ENCODE assay signal across 2 cellular contexts in the genomic region with DNA sequence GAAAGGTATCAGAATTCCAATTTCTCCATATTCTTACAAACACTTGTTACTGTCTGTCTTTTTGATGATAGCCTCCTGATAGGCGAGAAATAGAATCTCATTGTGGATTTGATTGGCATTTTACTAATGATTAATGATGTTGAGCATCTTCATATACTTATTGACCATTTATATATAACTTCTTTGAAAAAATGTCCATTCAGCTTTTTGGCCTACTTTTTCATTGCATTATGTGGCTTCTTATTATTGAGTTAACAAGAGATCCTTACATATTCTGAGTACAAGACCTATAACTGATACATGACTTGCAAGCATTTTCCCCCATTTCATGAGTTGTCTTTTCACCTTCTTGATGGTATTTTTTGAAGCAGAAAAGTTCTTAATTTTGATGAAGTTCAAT.
TF ChIP-seq lines count a peak whose summit lies in the region.

No MANE protein-coding gene starts in this region.

TF ChIP-seq in A549, 52 proteins besides CTCF, POLR2A, EP300 and RAD21:
- TF ChIP-seq, protein P1, sequence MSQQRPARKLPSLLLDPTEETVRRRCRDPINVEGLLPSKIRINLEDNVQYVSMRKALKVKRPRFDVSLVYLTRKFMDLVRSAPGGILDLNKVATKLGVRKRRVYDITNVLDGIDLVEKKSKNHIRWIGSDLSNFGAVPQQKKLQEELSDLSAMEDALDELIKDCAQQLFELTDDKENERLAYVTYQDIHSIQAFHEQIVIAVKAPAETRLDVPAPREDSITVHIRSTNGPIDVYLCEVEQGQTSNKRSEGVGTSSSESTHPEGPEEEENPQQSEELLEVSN (IDR thresholded peaks at IDR 0.05; ENCODE audit: borderline replicate concordance, low read depth): no peak
- TF ChIP-seq SREBF2 (IDR thresholded peaks at IDR 0.05) (no peak), FOSL2 (IDR thresholded peaks at IDR 0.05) (no peak), FOSL2 (CRISPR knock-in tag; IDR thresholded peaks at IDR 0.05) (no peak), MAFK (IDR thresholded peaks at IDR 0.05; ENCODE audit: partially characterized antibody) (peak; percentile 81), PHF8 (IDR thresholded peaks at IDR 0.05; ENCODE audit: borderline replicate concordance, low read depth) (no peak), JUN (IDR thresholded peaks at IDR 0.05) (no peak)
TF ChIP-seq in A549: peak in this region for 1.

TF ChIP-seq in IMR-90, 13 proteins besides CTCF, POLR2A, EP300 and RAD21:
- TF ChIP-seq SMC3 (IDR thresholded peaks at IDR 0.05; ENCODE audit: low read depth, low read length) (no peak), MAFK (IDR thresholded peaks at IDR 0.05; ENCODE audit: low read depth, low read length) (peak; percentile 32; the same call in 1 of the 2 replicates)
